8 cellular contexts compared by ENCODE assay signal in the genomic region with DNA sequence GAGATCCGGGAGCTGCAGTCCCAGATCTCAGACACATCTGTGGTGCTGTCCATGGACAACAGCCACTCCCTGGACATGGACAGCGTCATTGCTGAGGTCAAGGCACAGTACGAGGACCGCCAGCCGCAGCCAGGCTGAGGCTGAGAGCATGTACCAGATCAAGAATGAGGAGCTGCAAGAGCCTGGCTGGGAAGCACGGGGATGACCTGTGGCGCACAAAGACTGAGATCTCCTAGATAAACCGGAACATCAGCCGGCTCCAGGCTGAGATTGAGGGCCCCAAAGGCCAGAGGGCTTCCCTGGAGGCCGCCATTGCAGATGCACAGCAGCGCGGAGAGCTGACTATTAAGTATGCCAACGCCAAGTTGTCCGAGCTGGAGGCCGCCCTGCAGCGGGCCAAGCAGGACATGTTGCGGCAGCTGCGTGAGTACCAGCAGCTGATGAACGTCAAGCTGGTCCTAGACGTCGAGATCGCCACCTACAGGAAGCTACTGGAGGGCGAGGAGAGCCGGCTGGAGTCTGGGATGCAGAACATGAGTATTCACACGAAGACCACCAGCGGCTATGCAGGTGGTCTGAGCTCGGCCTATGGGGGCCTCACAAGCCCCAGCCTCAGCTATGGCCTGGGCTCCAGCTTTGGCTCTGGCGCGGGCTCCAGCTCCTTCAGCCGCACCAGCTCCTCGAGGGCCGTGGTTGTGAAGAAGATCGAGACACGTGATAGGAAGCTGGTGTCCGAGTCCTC. TPM values are rescaled to one million over a fixed set of nuclear protein-coding genes. Genes with fewer than 3 reads are reported as not detected.
DNase-seq lines count a peak whose midpoint lies in the region; ATAC-seq and TF ChIP-seq lines count a peak whose summit lies in the region.

No MANE protein-coding gene starts in this region.

- H3K4me3 Mint-ChIP-seq in stimulated activated naive B cell treated with anti-CD40 and anti-IgM and Interleukin-4, amounts not matched to agents 10 μg/mL and 1 μg/mL and 100 μg/mL, for 72 hours, result peak overlapping the region in 1 of 2 donors; percentile 23

- ATAC-seq in DND-41 (ENCODE audit: insufficient read depth, low read depth), result no peak
- ATAC-seq in left lobe of liver, result peak; percentile 88
- ATAC-seq in stimulated activated naive B cell treated with anti-CD40 and anti-IgM and Interleukin-4, amounts not matched to agents 10 μg/mL and 1 μg/mL and 100 μg/mL, for 72 hours (replicated peaks), result no peak
- no peak for ATAC-seq in GM21447 (IDR thresholded peaks at IDR 0.05; ENCODE audit: unreplicated experiment)
- ATAC-seq in HG02870 (IDR thresholded peaks at IDR 0.05; ENCODE audit: unreplicated experiment), result no peak

- DNase-seq in DND-41 (peak; percentile 32), choroid plexus epithelial cell (ENCODE audit: low read depth) (peak; percentile 81), left lobe of liver (ENCODE audit: low spot score) (peak; percentile 67)
- DNase-seq in stimulated activated naive B cell treated with anti-CD40 and anti-IgM and Interleukin-4, amounts not matched to agents 10 μg/mL and 1 μg/mL and 100 μg/mL, for 72 hours, result peak; percentile 26

- H3K4me1 ChIP-seq in DND-41 (ENCODE audit: insufficient read depth, low read length), result no peaks in the 10 kb centered on the region

- no peaks in the 10 kb centered on the region for H3K9me3 Mint-ChIP-seq in stimulated activated naive B cell treated with anti-CD40 and anti-IgM and Interleukin-4, amounts not matched to agents 10 μg/mL and 1 μg/mL and 100 μg/mL, for 72 hours

- H2AFZ ChIP-seq in DND-41 (ENCODE audit: low read depth, low read length) (no peak overlapping the region), SU-DHL-6 (ENCODE audit: low read depth, low read length, severe bottlenecking) (no peak overlapping the region)

- H3K4me2 ChIP-seq in DND-41 (ENCODE audit: insufficient read depth, low read length) (no peak overlapping the region), SU-DHL-6 (ENCODE audit: low read depth, low read length, poor library complexity, severe bottlenecking) (no peak overlapping the region)

- H4K20me1 ChIP-seq in DND-41 (ENCODE audit: insufficient read depth, low read length) (no peaks in the 10 kb centered on the region), SU-DHL-6 (ENCODE audit: low read depth, low read length) (no peaks in the 10 kb centered on the region)

- H3K4me1 Mint-ChIP-seq in stimulated activated naive B cell treated with anti-CD40 and anti-IgM and Interleukin-4, amounts not matched to agents 10 μg/mL and 1 μg/mL and 100 μg/mL, for 72 hours, result peaks cover 5 to 8% of the 10 kb centered on the region in 2 donors

- no peaks in the 10 kb centered on the region for H3K36me3 ChIP-seq in DND-41 (ENCODE audit: insufficient read depth, low read length)
- H3K36me3 ChIP-seq in SU-DHL-6 (ENCODE audit: low read length), result no peaks in the 10 kb centered on the region

- H3K79me2 ChIP-seq in DND-41 (ENCODE audit: insufficient read depth, low read length) (no peaks in the 10 kb centered on the region), SU-DHL-6 (ENCODE audit: insufficient read depth, low read length) (no peaks in the 10 kb centered on the region)

- H3K9me3 ChIP-seq in DND-41 (ENCODE audit: insufficient read depth, low read length, severe bottlenecking) (no peaks in the 10 kb centered on the region), SU-DHL-6 (ENCODE audit: insufficient read depth, low read length) (no peaks in the 10 kb centered on the region)

- H3K27ac Mint-ChIP-seq in stimulated activated naive B cell treated with anti-CD40 and anti-IgM and Interleukin-4, amounts not matched to agents 10 μg/mL and 1 μg/mL and 100 μg/mL, for 72 hours, result no peak overlapping the region

- no peak overlapping the region for H3K27ac ChIP-seq in DND-41 (ENCODE audit: low read length)
- H3K27ac ChIP-seq in SU-DHL-6 (ENCODE audit: low read depth, low read length), result no peak overlapping the region

- H3K9ac ChIP-seq in DND-41 (ENCODE audit: low read depth, low read length), result no peak overlapping the region
- no peak overlapping the region for H3K9ac ChIP-seq in SU-DHL-6 (ENCODE audit: low read length)

- peaks cover 20 to 27% of the 10 kb centered on the region in 2 donors for H3K27me3 Mint-ChIP-seq in stimulated activated naive B cell treated with anti-CD40 and anti-IgM and Interleukin-4, amounts not matched to agents 10 μg/mL and 1 μg/mL and 100 μg/mL, for 72 hours

- no peaks in the 10 kb centered on the region for H3F3A ChIP-seq in SU-DHL-6 (ENCODE audit: insufficient read depth)

- H3K4me3 ChIP-seq in DND-41 (ENCODE audit: low read depth in 1 of 2, low read length in 2 of 2) (no peak overlapping the region), SU-DHL-6 (ENCODE audit: insufficient read depth, low read length, poor library complexity, severe bottlenecking) (no peak overlapping the region), choroid plexus epithelial cell (ENCODE audit: low read depth, low read length) (no peak overlapping the region)

- H3K36me3 Mint-ChIP-seq in stimulated activated naive B cell treated with anti-CD40 and anti-IgM and Interleukin-4, amounts not matched to agents 10 μg/mL and 1 μg/mL and 100 μg/mL, for 72 hours, result no peaks in the 10 kb centered on the region

- peak; percentile 55 for TF ChIP-seq CTCF in DND-41 (IDR thresholded peaks at IDR 0.05; ENCODE audit: borderline replicate concordance, extremely low read depth, low read length, poor library complexity, severe bottlenecking)
- TF ChIP-seq CTCF in LNCAP (IDR thresholded peaks at IDR 0.05), result peak; percentile 46
- peak; percentile 16 for TF ChIP-seq CTCF in SU-DHL-6 (IDR thresholded peaks at IDR 0.05; ENCODE audit: insufficient read depth, low read length, poor library complexity, severe bottlenecking)
- peak; percentile 74 for TF ChIP-seq CTCF in choroid plexus epithelial cell (conservative IDR thresholded peaks at IDR 0.05; ENCODE audit: low read depth, low read length)

- peaks cover 21% of the 10 kb centered on the region for H3K27me3 ChIP-seq in DND-41 (ENCODE audit: insufficient read depth, low read length, poor library complexity)
- no peaks in the 10 kb centered on the region for H3K27me3 ChIP-seq in SU-DHL-6 (ENCODE audit: low read length)

- H3K9me2 ChIP-seq in SU-DHL-6 (replicated peaks; ENCODE audit: insufficient read depth, low read length), result no peaks in the 10 kb centered on the region

RNA-seq across cellular contexts. Expression of gene ETV3L, which starts 25.5 kb away (rescaled TPM):
- total RNA-seq in left lobe of liver, result not detected

RNA-seq across cellular contexts. Expression of gene ARHGEF11, which starts 28.6 kb away (rescaled TPM):
- total RNA-seq in left lobe of liver, result 12.3 TPM

Comparison
In these comparisons a context has a peak if more than half of its experiments do, and no peak if none do; other contexts are left out.
1. DNase-seq: peak in every context shown above with its lines; median percentile 81 in choroid plexus epithelial cell; 67 in left lobe of liver; 32 in DND-41; 26 in stimulated activated naive B cell treated with anti-CD40 and anti-IgM and Interleukin-4, amounts not matched to agents 10 μg/mL and 1 μg/mL and 100 μg/mL, for 72 hours.
2. CTCF ChIP-seq: peak in every context shown above with its lines; median percentile 74 in choroid plexus epithelial cell; 55 in DND-41; 46 in LNCAP; 16 in SU-DHL-6.